In genomic region chrX:51742586-51742985, GRCh38 we compare ENCODE assay signal across 1 cellular context.
TF ChIP-seq lines count a peak whose summit lies in the region.

No MANE protein-coding gene starts in this region.

TF ChIP-seq in WTC11, 78 proteins besides CTCF, POLR2A, EP300 and RAD21 (continued from another document):
- no peak for TF ChIP-seq AFF4 (CRISPR knock-in tag; IDR thresholded peaks at IDR 0.05; ENCODE audit: borderline replicate concordance)
- TF ChIP-seq FOXJ3 (CRISPR knock-in tag; IDR thresholded peaks at IDR 0.05; ENCODE audit: borderline replicate concordance), result no peak
- TF ChIP-seq USF1 (CRISPR knock-in tag; IDR thresholded peaks at IDR 0.05), result no peak
- no peak for TF ChIP-seq ZBTB21 (CRISPR knock-in tag; IDR thresholded peaks at IDR 0.05; ENCODE audit: borderline replicate concordance)
